Comparison of ENCODE assay signal across 8 cellular contexts in the genomic region with DNA sequence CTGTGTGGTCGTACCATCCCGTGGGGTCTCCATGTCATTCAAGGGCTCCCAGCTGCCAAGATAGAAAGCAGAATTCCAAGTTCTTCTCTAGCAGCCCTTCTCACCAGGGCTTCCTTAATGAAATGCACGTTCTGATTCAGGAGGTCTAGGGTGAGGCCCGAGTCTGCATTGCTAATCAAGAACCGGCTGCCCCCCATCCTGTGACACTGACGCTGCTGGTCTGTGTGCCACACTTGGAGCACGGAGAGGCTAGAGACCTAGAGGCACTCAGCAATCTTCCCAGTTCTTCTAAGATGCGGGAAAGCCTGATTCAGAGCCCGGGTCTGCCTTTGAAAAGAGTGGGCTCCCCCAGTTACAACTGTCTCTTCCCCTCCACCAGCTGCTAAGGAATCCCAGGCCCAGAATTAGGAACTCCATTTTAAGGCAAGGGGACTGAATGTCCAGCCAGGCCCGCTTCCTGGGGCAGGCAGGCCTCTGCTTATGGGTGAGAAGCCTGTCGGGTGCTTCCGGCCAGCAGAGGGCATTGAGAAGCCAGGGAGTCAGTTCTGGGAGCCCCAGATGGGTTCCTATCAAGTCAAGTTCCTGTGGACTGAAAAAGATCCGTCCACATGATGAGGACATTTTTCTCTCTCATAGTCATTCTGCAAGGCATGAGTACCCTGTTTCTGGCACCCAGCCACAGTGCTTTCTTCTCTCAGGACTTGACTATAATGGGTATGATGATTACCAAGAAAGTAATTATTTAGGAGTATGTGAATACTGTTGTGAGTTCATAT.
DNase-seq lines count a peak whose midpoint lies in the region; ATAC-seq and TF ChIP-seq lines count a peak whose summit lies in the region.

No MANE protein-coding gene starts in this region.

- no peak overlapping the region for H3K27ac Mint-ChIP-seq in nephron progenitor cell
- no peak overlapping the region for H3K27ac Mint-ChIP-seq in naive thymus-derived CD8-positive, alpha-beta T cell

- peaks cover 35% of the 10 kb centered on the region for H3K9me3 Mint-ChIP-seq in nephron progenitor cell
- peaks cover 0 to 3% (median 0%) of the 10 kb centered on the region in 9 donors for H3K9me3 Mint-ChIP-seq in naive thymus-derived CD8-positive, alpha-beta T cell

- no peak overlapping the region for H3K27ac ChIP-seq in fibroblast of lung (ENCODE audit: insufficient read depth, low read length)

- no peak overlapping the region for H3K9ac ChIP-seq in fibroblast of lung (ENCODE audit: insufficient read depth, low read length)

- peaks cover 25% of the 10 kb centered on the region for H3K4me1 Mint-ChIP-seq in nephron progenitor cell
- H3K4me1 Mint-ChIP-seq in naive thymus-derived CD8-positive, alpha-beta T cell = peaks cover 0 to 4% (median 0%) of the 10 kb centered on the region in 4 donors

- peaks cover 36% of the 10 kb centered on the region for H3K36me3 Mint-ChIP-seq in nephron progenitor cell (ENCODE audit: low read depth)
- H3K36me3 Mint-ChIP-seq in naive thymus-derived CD8-positive, alpha-beta T cell = no peaks in the 10 kb centered on the region

- no peak overlapping the region for H3K4me3 ChIP-seq in fibroblast of lung (replicated peaks in 1 of 4; ENCODE audit: control extremely low read depth in 1 of 4, insufficient read depth in 1 of 4, low read depth in 3 of 4, low read length in 4 of 4)

- no peak overlapping the region for H3K4me2 ChIP-seq in fibroblast of lung (ENCODE audit: extremely low read depth, insufficient read depth, low read length)

- peaks cover 3% of the 10 kb centered on the region for H3K27me3 ChIP-seq in fibroblast of lung (ENCODE audit: control insufficient read depth, insufficient read depth, low read length)

- no peak overlapping the region for H3K4me3 Mint-ChIP-seq in nephron progenitor cell
- H3K4me3 Mint-ChIP-seq in naive thymus-derived CD8-positive, alpha-beta T cell = no peak overlapping the region

- POLR2A ChIA-PET in naive thymus-derived CD8-positive, alpha-beta T cell (lab: Charles Lee) = no interaction called here

- H3K9me3 ChIP-seq in fibroblast of lung (ENCODE audit: control insufficient read depth, insufficient read depth, low read depth, low read length) = no peaks in the 10 kb centered on the region

- H3K27me3 Mint-ChIP-seq in nephron progenitor cell (ENCODE audit: low read depth, poor library complexity) = peaks cover 8% of the 10 kb centered on the region
- peaks cover 11 to 57% (median 29%) of the 10 kb centered on the region in 5 donors for H3K27me3 Mint-ChIP-seq in naive thymus-derived CD8-positive, alpha-beta T cell

- peak overlapping the region; percentile 56 for H2AFZ ChIP-seq in fibroblast of lung (ENCODE audit: low read length)

- ATAC-seq in HG03565 (IDR thresholded peaks at IDR 0.05; ENCODE audit: unreplicated experiment) = no peak
- no peak for ATAC-seq in HG02759 (IDR thresholded peaks at IDR 0.05; ENCODE audit: unreplicated experiment)
- ATAC-seq in naive thymus-derived CD8-positive, alpha-beta T cell = no peak

- DNase-seq in 8988T = peak; percentile 65
- DNase-seq in RPMI8226 = peak; percentile 15
- peak; percentile 82 to 89 for DNase-seq in fibroblast of lung (ENCODE audit: low read depth in 2 of 2)
- peak; percentile 54 for DNase-seq in nephron progenitor cell
- DNase-seq in naive thymus-derived CD8-positive, alpha-beta T cell = no peak

- TF ChIP-seq CTCF in GM12873 (IDR thresholded peaks at IDR 0.05; ENCODE audit: insufficient read depth, low read depth, low read length, missing control alignments) = peak; percentile 10
- peak; percentile 70 to 73 for TF ChIP-seq CTCF in fibroblast of lung (conservative IDR thresholded peaks at IDR 0.05 in 1 of 2, IDR thresholded peaks at IDR 0.05 in 1 of 2; ENCODE audit: low read depth in 1 of 2, low read length in 2 of 2)
- TF ChIP-seq CTCF in nephron progenitor cell (IDR thresholded peaks at IDR 0.05) = peak; percentile 47

- H3K79me2 ChIP-seq in fibroblast of lung (ENCODE audit: control insufficient read depth, insufficient read depth, low read length) = no peaks in the 10 kb centered on the region

- H3K4me1 ChIP-seq in fibroblast of lung (ENCODE audit: control insufficient read depth, extremely low read depth, insufficient read depth, low read length) = no peaks in the 10 kb centered on the region

- H4K20me1 ChIP-seq in fibroblast of lung (ENCODE audit: control insufficient read depth, extremely low read depth, insufficient read depth, low read length) = no peaks in the 10 kb centered on the region

- no peaks in the 10 kb centered on the region for H3K36me3 ChIP-seq in fibroblast of lung (ENCODE audit: control insufficient read depth, insufficient read depth, low read length)

Comparison
In these comparisons a context has a peak if more than half of its experiments do, and no peak if none do; other contexts are left out.
1. DNase-seq: peak in 8988T (single experiment), RPMI8226 (single experiment), fibroblast of lung (2 of 2) and nephron progenitor cell (single experiment); none in naive thymus-derived CD8-positive, alpha-beta T cell (0 of 10).
2. CTCF ChIP-seq: peak in every context shown above with its lines; median percentile 72 in fibroblast of lung; 47 in nephron progenitor cell; 10 in GM12873.